Comparison of ENCODE assay signal across 10 cellular contexts in the genomic region with DNA sequence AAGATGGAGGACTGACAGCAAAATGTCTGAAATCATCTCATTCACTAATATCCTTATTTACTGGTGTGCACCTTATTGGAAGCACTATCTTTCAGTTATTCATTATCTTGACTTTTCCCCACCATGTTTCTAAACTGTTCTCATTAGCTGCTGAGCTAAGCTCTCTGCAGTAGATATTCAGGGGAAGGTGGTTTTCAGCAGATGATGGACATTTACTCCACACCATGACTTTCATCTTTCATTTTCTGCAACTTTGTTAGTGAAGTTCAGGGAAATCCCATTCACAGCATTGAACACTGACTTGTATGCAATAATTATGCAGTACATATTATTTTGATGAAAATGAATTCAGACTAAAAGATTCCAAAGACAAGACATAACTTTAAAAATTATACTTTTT.
"Had no signal": no experiment of that assay in that cellular context is flagged by ENCODE, and none has a peak within 500 bp of the region (broad histone marks: within the 10 kb centered on the region; RNA-seq: fewer than 3 reads in every experiment).

No MANE protein-coding gene starts in this region.

- ATAC-seq: K562 had no signal

- H3K27ac ChIP-seq: GM23248 had no signal

- H3K4me3 ChIP-seq: GM23248, K562 had no signal

- H3K9ac ChIP-seq: GM23248 had no signal

- DNase-seq: GM23248, GOT3, H9, HCEC 1CT, IMR-90, Karpas-422, KG1 had no signal

- H2AFZ ChIP-seq: GM23248 had no signal

- FAIRE-seq: H54, HTR-8/SVneo, K562 had no signal
